ENCODE assay signal across 8 cellular contexts in the genomic region with DNA sequence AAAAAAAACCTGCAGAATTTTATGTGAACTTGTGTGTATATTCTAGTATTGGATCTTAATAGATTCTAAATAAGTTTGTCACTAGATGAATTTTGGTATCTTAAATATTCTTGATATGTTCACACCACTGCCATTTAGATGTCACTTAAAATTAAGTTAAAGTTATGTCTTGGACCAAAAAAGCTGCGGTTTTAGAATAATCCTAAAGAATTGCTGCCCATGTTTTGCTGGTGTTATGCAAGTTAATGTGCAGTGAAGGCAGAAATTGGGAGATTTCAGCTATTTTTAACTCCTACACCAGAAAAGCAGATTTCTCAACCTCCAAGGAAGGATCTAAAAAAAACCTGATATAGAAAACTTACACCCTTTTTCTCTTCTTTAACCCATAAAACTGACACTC. TPM values are rescaled to one million over a fixed set of nuclear protein-coding genes. Genes with fewer than 3 reads are reported as not detected.
DNase-seq lines count a peak whose midpoint lies in the region; ATAC-seq, FAIRE-seq and TF ChIP-seq lines count a peak whose summit lies in the region.

No MANE protein-coding gene starts in this region.

- H3K27ac ChIP-seq in CD8-positive, alpha-beta memory T cell (ENCODE audit: low read depth, low read length): peak overlapping the region; percentile 80

- no peak for ATAC-seq in naive thymus-derived CD8-positive, alpha-beta T cell
- no peak for ATAC-seq in GM18520 (IDR thresholded peaks at IDR 0.05; ENCODE audit: unreplicated experiment)

- DNase-seq in CD8-positive, alpha-beta memory T cell: no peak
- peak; percentile 7 for DNase-seq in NCI-H69 (lab: John Stamatoyannopoulos, UW)
- no peak for DNase-seq in naive thymus-derived CD8-positive, alpha-beta T cell
- no peak for DNase-seq in occipital lobe (lab: John Stamatoyannopoulos, UW)
- no peak for DNase-seq in NCI-H510A treated with DMSO at 0.1 percent for 48 hours (lab: John Stamatoyannopoulos, UW)
- DNase-seq in GM12891 (ENCODE audit: insufficient read length, low spot score): no peak

- H3K27me3 ChIP-seq in CD8-positive, alpha-beta memory T cell (ENCODE audit: insufficient read depth, low read length, poor library complexity, severe bottlenecking): no peaks in the 10 kb centered on the region

- no peaks in the 10 kb centered on the region for H3K9me3 Mint-ChIP-seq in CD8-positive, alpha-beta memory T cell
- no peaks in the 10 kb centered on the region for H3K9me3 Mint-ChIP-seq in dendritic cell treated with granulocyte-macrophage colony-stimulating factor and Interleukin-4, amounts not matched to agents 40 ng/mL and 50 ng/mL, for 4 days
- H3K9me3 Mint-ChIP-seq in naive thymus-derived CD8-positive, alpha-beta T cell: no peaks in the 10 kb centered on the region

- POLR2A ChIA-PET in CD8-positive, alpha-beta memory T cell (lab: Charles Lee): interaction anchor here (0.5 kb wide), 1 partner anchor 9 kb away, joined by 4 read pairs; no protein-coding TSS in a partner anchor
- POLR2A ChIA-PET in naive thymus-derived CD8-positive, alpha-beta T cell (lab: Charles Lee): no interaction called here

- peaks cover 23% of the 10 kb centered on the region for H3K4me1 ChIP-seq in CD8-positive, alpha-beta memory T cell (ENCODE audit: insufficient read depth, low read length)

- CTCF ChIA-PET in CD8-positive, alpha-beta memory T cell (lab: Charles Lee): no interaction called here

- no peaks in the 10 kb centered on the region for H3K27me3 Mint-ChIP-seq in CD8-positive, alpha-beta memory T cell
- H3K27me3 Mint-ChIP-seq in dendritic cell treated with granulocyte-macrophage colony-stimulating factor and Interleukin-4, amounts not matched to agents 40 ng/mL and 50 ng/mL, for 4 days: no peaks in the 10 kb centered on the region
- no peaks in the 10 kb centered on the region for H3K27me3 Mint-ChIP-seq in naive thymus-derived CD8-positive, alpha-beta T cell

- FAIRE-seq in GM12891 (lab: Jason Lieb, UNC): no peak

- intact Hi-C loops in dendritic cell treated with granulocyte-macrophage colony-stimulating factor and Interleukin-4, amounts not matched to agents 40 ng/mL and 50 ng/mL, for 4 days (cut with micrococcal nuclease): no loop called here

- H3K36me3 Mint-ChIP-seq in CD8-positive, alpha-beta memory T cell: peaks cover 0 to 12% (median 2%) of the 10 kb centered on the region in 3 donors
- H3K36me3 Mint-ChIP-seq in dendritic cell treated with granulocyte-macrophage colony-stimulating factor and Interleukin-4, amounts not matched to agents 40 ng/mL and 50 ng/mL, for 4 days (ENCODE audit: low read depth): peaks cover 10% of the 10 kb centered on the region
- peaks cover 0 to 7% (median 0%) of the 10 kb centered on the region in 3 donors for H3K36me3 Mint-ChIP-seq in naive thymus-derived CD8-positive, alpha-beta T cell

- TF ChIP-seq POLR2A in GM12891 (IDR thresholded peaks at IDR 0.05; ENCODE audit: low read depth, low read length): no peak

- peak overlapping the region in 7 of 8 donors; percentile 51 to 99 (median 97) for H3K27ac Mint-ChIP-seq in CD8-positive, alpha-beta memory T cell
- H3K27ac Mint-ChIP-seq in dendritic cell treated with granulocyte-macrophage colony-stimulating factor and Interleukin-4, amounts not matched to agents 40 ng/mL and 50 ng/mL, for 4 days: peak overlapping the region; percentile 88
- peak overlapping the region; percentile 16 to 98 (median 97) for H3K27ac Mint-ChIP-seq in naive thymus-derived CD8-positive, alpha-beta T cell

- no peaks in the 10 kb centered on the region for H3K9me3 ChIP-seq in CD8-positive, alpha-beta memory T cell (ENCODE audit: low read length)

- H3K4me3 Mint-ChIP-seq in CD8-positive, alpha-beta memory T cell: peak overlapping the region; percentile 95 to 99 (median 99)
- peak overlapping the region; percentile 91 for H3K4me3 Mint-ChIP-seq in dendritic cell treated with granulocyte-macrophage colony-stimulating factor and Interleukin-4, amounts not matched to agents 40 ng/mL and 50 ng/mL, for 4 days
- peak overlapping the region; percentile 95 to 99 (median 98) for H3K4me3 Mint-ChIP-seq in naive thymus-derived CD8-positive, alpha-beta T cell

- H3K36me3 ChIP-seq in CD8-positive, alpha-beta memory T cell (ENCODE audit: insufficient read depth, low read length): no peaks in the 10 kb centered on the region

- peaks cover 32 to 52% (median 46%) of the 10 kb centered on the region in 3 donors for H3K4me1 Mint-ChIP-seq in CD8-positive, alpha-beta memory T cell
- H3K4me1 Mint-ChIP-seq in dendritic cell treated with granulocyte-macrophage colony-stimulating factor and Interleukin-4, amounts not matched to agents 40 ng/mL and 50 ng/mL, for 4 days (ENCODE audit: low read depth): peaks cover 23% of the 10 kb centered on the region
- H3K4me1 Mint-ChIP-seq in naive thymus-derived CD8-positive, alpha-beta T cell: peaks cover 16 to 69% (median 62%) of the 10 kb centered on the region in 4 donors

- peak overlapping the region; percentile 73 for H3K4me3 ChIP-seq in CD8-positive, alpha-beta memory T cell (ENCODE audit: low read length)

TF ChIP-seq in GM12891, 5 proteins besides CTCF, POLR2A, EP300 and RAD21:
- no peak for TF ChIP-seq POLR2AphosphoS5 (IDR thresholded peaks at IDR 0.05; ENCODE audit: low read depth, low read length)
- no peak for TF ChIP-seq PAX5 (IDR thresholded peaks at IDR 0.05; ENCODE audit: insufficient read depth, low read length, severe bottlenecking)
- TF ChIP-seq POU2F2 (IDR thresholded peaks at IDR 0.05; ENCODE audit: low read depth, low read length): no peak
- TF ChIP-seq SPI1 (IDR thresholded peaks at IDR 0.05; ENCODE audit: low read depth, low read length): no peak
- TF ChIP-seq TAF1 (IDR thresholded peaks at IDR 0.05; ENCODE audit: low read depth, low read length): no peak

RNA-seq across cellular contexts. Expression of gene ACADM, which starts 0.7 kb away (rescaled TPM):
- 10 to 100 TPM; 50.0 to 53.4 TPM for total RNA-seq in CD8-positive, alpha-beta memory T cell
- polyA plus RNA-seq in CD8-positive, alpha-beta memory T cell: 55.4 TPM
- total RNA-seq in naive thymus-derived CD8-positive, alpha-beta T cell: 10 to 100 TPM; 29.7 to 33.1 TPM
- polyA plus RNA-seq in naive thymus-derived CD8-positive, alpha-beta T cell: 10 to 100 TPM; 60.4 to 64.6 (median 63.2) TPM
- total RNA-seq in occipital lobe: 69.1 TPM
- polyA plus RNA-seq in GM12891 (2012; ENCODE audit: low read depth, missing spikeins): 197 TPM
